20 cellular contexts compared by ENCODE assay signal in genomic region chr14:74325446-74325845, GRCh38. TPM values are rescaled to one million over a fixed set of nuclear protein-coding genes. Genes with fewer than 3 reads are reported as not detected.
DNase-seq lines count a peak whose midpoint lies in the region; ATAC-seq and TF ChIP-seq lines count a peak whose summit lies in the region.
"Had no signal": no experiment of that assay in that cellular context is flagged by ENCODE, and none has a peak within 500 bp of the region (broad histone marks: within the 10 kb centered on the region; RNA-seq: fewer than 3 reads in every experiment).

No MANE protein-coding gene starts in this region.

- CTCF ChIA-PET in WTC11 (lab: Charles Lee), result interaction anchor here (1.2 to 4.0 kb wide), 7 partner anchors 17 to 168 kb away, joined by 3 to 32 read pairs (median 8); partner anchors contain the start of genes ISCA2, NPC2 and VRTN

- no peak overlapping the region for H2BK120ac ChIP-seq in neuronal stem cell (ENCODE audit: low read depth, low read length)

- H3K14ac ChIP-seq in neuronal stem cell (ENCODE audit: low read length), result no peak overlapping the region

- no peak for TF ChIP-seq CTCF in WTC11 (IDR thresholded peaks at IDR 0.05)

- no peak overlapping the region for H3K4me2 ChIP-seq in neuronal stem cell (ENCODE audit: insufficient read depth, low read length, poor library complexity, severe bottlenecking)
- H3K4me2 ChIP-seq: SK-N-SH had no signal

- no peak overlapping the region for H3K4ac ChIP-seq in neuronal stem cell (ENCODE audit: low read length)

- no peaks in the 10 kb centered on the region for H3K9me3 Mint-ChIP-seq in WTC11
- H3K9me3 Mint-ChIP-seq: CD8-positive, alpha-beta T cell had no signal

- no peaks in the 10 kb centered on the region for H3K27me3 Mint-ChIP-seq in WTC11 (ENCODE audit: low read depth)

- H4K8ac ChIP-seq in neuronal stem cell (ENCODE audit: low read depth, low read length), result no peak overlapping the region

- peak overlapping the region; percentile 68 for H2BK12ac ChIP-seq in neuronal stem cell (ENCODE audit: low read length)

- no peak overlapping the region for H2AFZ ChIP-seq in neuronal stem cell (ENCODE audit: low read length)

- peak overlapping the region; percentile 51; the same call in 1 of the 2 replicates for H3K4me3 Mint-ChIP-seq in WTC11
- H3K4me3 Mint-ChIP-seq: CD8-positive, alpha-beta T cell had no signal

- H3K4me1 ChIP-seq in HUES48 (ENCODE audit: control insufficient read depth, insufficient read depth, low read length), result peaks cover 30% of the 10 kb centered on the region
- peaks cover 27% of the 10 kb centered on the region for H3K4me1 ChIP-seq in iPS-18a (ENCODE audit: control insufficient read depth, low read depth, low read length)
- H3K4me1 ChIP-seq in neuronal stem cell (ENCODE audit: control insufficient read depth in 2 of 2, insufficient read depth in 1 of 2, low read depth in 1 of 2, low read length in 2 of 2), result peaks cover 14 to 20% of the 10 kb centered on the region in 2 donors

- H2AK5ac ChIP-seq in neuronal stem cell (ENCODE audit: low read depth, low read length), result no peak overlapping the region

- H3K18ac ChIP-seq in neuronal stem cell (ENCODE audit: low read length), result peak overlapping the region; percentile 58

- DNase-seq in WTC11 (ENCODE audit: low spot score) (no peak), neuronal stem cell (ENCODE audit: low spot score) (no peak), NCI-H446 (lab: John Stamatoyannopoulos, UW) (no peak), NCI-H146 (lab: John Stamatoyannopoulos, UW) (no peak), NCI-H526 (lab: John Stamatoyannopoulos, UW) (no peak)
- DNase-seq: CD8-positive, alpha-beta T cell; NCI-H1092 treated with DMSO at 0.1 percent for 48 hours; NCI-H1436 treated with DMSO at 0.1 percent for 48 hours; NK-92 treated with Interleukin-12 subunit alpha and Interleukin-12 subunit beta, amount 100 ng/mL, for 24 hours had no signal

- no peak overlapping the region for H4K91ac ChIP-seq in neuronal stem cell (ENCODE audit: low read depth, low read length, poor library complexity)

- H2BK5ac ChIP-seq in neuronal stem cell (ENCODE audit: low read length), result no peak overlapping the region

- peak overlapping the region; percentile 99 for H3K27ac ChIP-seq in HUES48 (ENCODE audit: low read depth, low read length)
- peak overlapping the region; percentile 98 for H3K27ac ChIP-seq in iPS-18a (ENCODE audit: low read length)
- H3K27ac ChIP-seq in neuronal stem cell (replicated peaks; ENCODE audit: low read length), result peak overlapping the region; percentile 99
- H3K27ac ChIP-seq: C4-2B had no signal

- H2BK15ac ChIP-seq in neuronal stem cell (ENCODE audit: low read length), result no peak overlapping the region

- POLR2A ChIA-PET in WTC11 (lab: Charles Lee), result interaction anchor here (0.6 to 3.9 kb wide), 3 partner anchors 23 to 112 kb away, joined by 4 to 59 read pairs (median 4); partner anchors contain the start of gene VRTN

- peaks cover 36% of the 10 kb centered on the region for H3K4me1 Mint-ChIP-seq in WTC11

- H3K36me3 ChIP-seq in HUES48 (ENCODE audit: control insufficient read depth, insufficient read depth, low read length), result no peaks in the 10 kb centered on the region
- H3K36me3 ChIP-seq in iPS-18a (ENCODE audit: control insufficient read depth, low read depth, low read length), result no peaks in the 10 kb centered on the region
- no peaks in the 10 kb centered on the region for H3K36me3 ChIP-seq in neuronal stem cell (replicated peaks in 1 of 2; ENCODE audit: control insufficient read depth in 2 of 2, insufficient read depth in 2 of 2, low read length in 2 of 2)

- no peaks in the 10 kb centered on the region for H3K36me3 Mint-ChIP-seq in WTC11
- H3K36me3 Mint-ChIP-seq: CD8-positive, alpha-beta T cell had no signal

- H3K9ac ChIP-seq in HUES48 (ENCODE audit: low read depth, low read length), result peak overlapping the region; percentile 73
- peak overlapping the region; percentile 72 for H3K9ac ChIP-seq in iPS-18a (ENCODE audit: low read length)
- H3K9ac ChIP-seq in neuronal stem cell (ENCODE audit: low read depth, low read length, poor library complexity), result no peak overlapping the region
- H3K9ac ChIP-seq: SK-N-SH had no signal

- peak overlapping the region; percentile 97 for H3K27ac Mint-ChIP-seq in WTC11
- H3K27ac Mint-ChIP-seq: CD8-positive, alpha-beta T cell had no signal

- H3K9me3 ChIP-seq in HUES48 (ENCODE audit: control insufficient read depth, insufficient read depth, low read length), result no peaks in the 10 kb centered on the region
- H3K9me3 ChIP-seq in iPS-18a (ENCODE audit: control insufficient read depth, low read depth, low read length), result no peaks in the 10 kb centered on the region
- H3K9me3 ChIP-seq in neuronal stem cell (replicated peaks in 1 of 2; ENCODE audit: control insufficient read depth in 2 of 2, insufficient read depth in 1 of 2, low read depth in 1 of 2, low read length in 2 of 2), result no peaks in the 10 kb centered on the region
- H3K9me3 ChIP-seq: Caco-2, SK-N-SH had no signal

- H3K27me3 ChIP-seq in HUES48 (ENCODE audit: control insufficient read depth, insufficient read depth, low read length) (no peaks in the 10 kb centered on the region), iPS-18a (ENCODE audit: control insufficient read depth, insufficient read depth, low read length) (no peaks in the 10 kb centered on the region), neuronal stem cell (ENCODE audit: control insufficient read depth in 3 of 3, insufficient read depth in 3 of 3, low read depth in 1 of 3, low read length in 3 of 3) (no peaks in the 10 kb centered on the region)

- H3K23ac ChIP-seq in neuronal stem cell (ENCODE audit: low read depth, low read length, poor library complexity), result no peak overlapping the region

- WGBS in neuronal stem cell (ENCODE audit: extremely low coverage in 2 of 2, insufficient read length in 2 of 2, insufficient replicate concordance in 1 of 2), 2 donors, result no CpG with 5 or more reads among the region's 3 CpGs

- ATAC-seq in WTC11, result no peak
- ATAC-seq: CD8-positive, alpha-beta T cell; HepG2; PC-3 had no signal

- H3K4me3 ChIP-seq in HUES48 (ENCODE audit: low read depth, low read length) (peak overlapping the region; percentile 40; the same call in 1 of the 2 replicates), iPS-18a (ENCODE audit: low read length) (no peak overlapping the region), neuronal stem cell (ENCODE audit: low read length in 2 of 2) (no peak overlapping the region)
- H3K4me3 ChIP-seq: GM12878 had no signal

- H3K79me1 ChIP-seq in neuronal stem cell (ENCODE audit: low read depth, low read length), result no peaks in the 10 kb centered on the region

TF ChIP-seq in WTC11, 78 proteins besides CTCF, POLR2A, EP300 and RAD21 (continues in another document):
- TF ChIP-seq ATF2 (CRISPR knock-in tag; IDR thresholded peaks at IDR 0.05; ENCODE audit: borderline replicate concordance, low read depth) (no peak), EMX1 (CRISPR knock-in tag; IDR thresholded peaks at IDR 0.05) (no peak), NFATC4 (CRISPR knock-in tag; IDR thresholded peaks at IDR 0.05) (no peak), SMAD4 (CRISPR knock-in tag; IDR thresholded peaks at IDR 0.05) (no peak), PREB (CRISPR knock-in tag; IDR thresholded peaks at IDR 0.05; ENCODE audit: borderline replicate concordance) (no peak), ATF6 (CRISPR knock-in tag; IDR thresholded peaks at IDR 0.05) (no peak)

RNA-seq across cellular contexts. Expression of gene ABCD4, which starts 22.7 kb away (rescaled TPM):
- total RNA-seq in WTC11 (2021), result 84.7 to 91.2 TPM (median 90.2 TPM) in 3 replicates
- 53.7 TPM for polyA plus RNA-seq in neuronal stem cell (2013, experiment 1 of 2)
- 51.3 TPM for polyA plus RNA-seq in neuronal stem cell (2013, experiment 2 of 2)

RNA-seq across cellular contexts. Expression of gene VRTN, which starts 22.8 kb away (rescaled TPM):
- 106 to 130 TPM (median 128 TPM) in 3 replicates for total RNA-seq in WTC11 (2021)
- 7.8 TPM for polyA plus RNA-seq in neuronal stem cell (2013, experiment 1 of 2)
- 7.5 TPM for polyA plus RNA-seq in neuronal stem cell (2013, experiment 2 of 2)
- total RNA-seq: A673; CD8-positive, alpha-beta T cell; H4; HepG2; M059J; PC-3 had no signal
- polyA plus RNA-seq: GM12878, HepG2, SK-N-SH had no signal
